Comparison of ENCODE assay signal across 1 cellular context in the genomic region with DNA sequence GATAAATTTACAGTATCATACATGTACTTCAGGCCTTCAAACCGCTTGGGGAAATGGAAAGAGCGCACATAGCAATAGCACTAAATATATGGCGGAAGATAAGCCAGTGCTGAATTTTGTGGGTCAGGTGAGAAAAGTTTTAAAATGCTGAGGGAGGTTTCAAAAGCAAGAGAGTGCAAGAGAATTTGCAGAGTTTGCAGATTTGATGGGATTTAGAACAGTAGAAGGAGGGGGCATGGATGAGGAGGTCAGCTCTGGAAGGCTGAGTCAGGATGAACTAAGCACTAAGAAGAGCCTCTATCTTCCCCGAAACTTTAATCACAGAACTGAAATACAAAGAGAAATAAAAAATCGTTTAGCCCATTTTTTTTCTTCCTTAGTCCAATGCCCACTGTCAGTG.
TF ChIP-seq lines count a peak whose summit lies in the region.

No MANE protein-coding gene starts in this region.

TF ChIP-seq in GM23338, 12 proteins besides CTCF, POLR2A, EP300 and RAD21 (continued from another document):
- TF ChIP-seq, protein P1, sequence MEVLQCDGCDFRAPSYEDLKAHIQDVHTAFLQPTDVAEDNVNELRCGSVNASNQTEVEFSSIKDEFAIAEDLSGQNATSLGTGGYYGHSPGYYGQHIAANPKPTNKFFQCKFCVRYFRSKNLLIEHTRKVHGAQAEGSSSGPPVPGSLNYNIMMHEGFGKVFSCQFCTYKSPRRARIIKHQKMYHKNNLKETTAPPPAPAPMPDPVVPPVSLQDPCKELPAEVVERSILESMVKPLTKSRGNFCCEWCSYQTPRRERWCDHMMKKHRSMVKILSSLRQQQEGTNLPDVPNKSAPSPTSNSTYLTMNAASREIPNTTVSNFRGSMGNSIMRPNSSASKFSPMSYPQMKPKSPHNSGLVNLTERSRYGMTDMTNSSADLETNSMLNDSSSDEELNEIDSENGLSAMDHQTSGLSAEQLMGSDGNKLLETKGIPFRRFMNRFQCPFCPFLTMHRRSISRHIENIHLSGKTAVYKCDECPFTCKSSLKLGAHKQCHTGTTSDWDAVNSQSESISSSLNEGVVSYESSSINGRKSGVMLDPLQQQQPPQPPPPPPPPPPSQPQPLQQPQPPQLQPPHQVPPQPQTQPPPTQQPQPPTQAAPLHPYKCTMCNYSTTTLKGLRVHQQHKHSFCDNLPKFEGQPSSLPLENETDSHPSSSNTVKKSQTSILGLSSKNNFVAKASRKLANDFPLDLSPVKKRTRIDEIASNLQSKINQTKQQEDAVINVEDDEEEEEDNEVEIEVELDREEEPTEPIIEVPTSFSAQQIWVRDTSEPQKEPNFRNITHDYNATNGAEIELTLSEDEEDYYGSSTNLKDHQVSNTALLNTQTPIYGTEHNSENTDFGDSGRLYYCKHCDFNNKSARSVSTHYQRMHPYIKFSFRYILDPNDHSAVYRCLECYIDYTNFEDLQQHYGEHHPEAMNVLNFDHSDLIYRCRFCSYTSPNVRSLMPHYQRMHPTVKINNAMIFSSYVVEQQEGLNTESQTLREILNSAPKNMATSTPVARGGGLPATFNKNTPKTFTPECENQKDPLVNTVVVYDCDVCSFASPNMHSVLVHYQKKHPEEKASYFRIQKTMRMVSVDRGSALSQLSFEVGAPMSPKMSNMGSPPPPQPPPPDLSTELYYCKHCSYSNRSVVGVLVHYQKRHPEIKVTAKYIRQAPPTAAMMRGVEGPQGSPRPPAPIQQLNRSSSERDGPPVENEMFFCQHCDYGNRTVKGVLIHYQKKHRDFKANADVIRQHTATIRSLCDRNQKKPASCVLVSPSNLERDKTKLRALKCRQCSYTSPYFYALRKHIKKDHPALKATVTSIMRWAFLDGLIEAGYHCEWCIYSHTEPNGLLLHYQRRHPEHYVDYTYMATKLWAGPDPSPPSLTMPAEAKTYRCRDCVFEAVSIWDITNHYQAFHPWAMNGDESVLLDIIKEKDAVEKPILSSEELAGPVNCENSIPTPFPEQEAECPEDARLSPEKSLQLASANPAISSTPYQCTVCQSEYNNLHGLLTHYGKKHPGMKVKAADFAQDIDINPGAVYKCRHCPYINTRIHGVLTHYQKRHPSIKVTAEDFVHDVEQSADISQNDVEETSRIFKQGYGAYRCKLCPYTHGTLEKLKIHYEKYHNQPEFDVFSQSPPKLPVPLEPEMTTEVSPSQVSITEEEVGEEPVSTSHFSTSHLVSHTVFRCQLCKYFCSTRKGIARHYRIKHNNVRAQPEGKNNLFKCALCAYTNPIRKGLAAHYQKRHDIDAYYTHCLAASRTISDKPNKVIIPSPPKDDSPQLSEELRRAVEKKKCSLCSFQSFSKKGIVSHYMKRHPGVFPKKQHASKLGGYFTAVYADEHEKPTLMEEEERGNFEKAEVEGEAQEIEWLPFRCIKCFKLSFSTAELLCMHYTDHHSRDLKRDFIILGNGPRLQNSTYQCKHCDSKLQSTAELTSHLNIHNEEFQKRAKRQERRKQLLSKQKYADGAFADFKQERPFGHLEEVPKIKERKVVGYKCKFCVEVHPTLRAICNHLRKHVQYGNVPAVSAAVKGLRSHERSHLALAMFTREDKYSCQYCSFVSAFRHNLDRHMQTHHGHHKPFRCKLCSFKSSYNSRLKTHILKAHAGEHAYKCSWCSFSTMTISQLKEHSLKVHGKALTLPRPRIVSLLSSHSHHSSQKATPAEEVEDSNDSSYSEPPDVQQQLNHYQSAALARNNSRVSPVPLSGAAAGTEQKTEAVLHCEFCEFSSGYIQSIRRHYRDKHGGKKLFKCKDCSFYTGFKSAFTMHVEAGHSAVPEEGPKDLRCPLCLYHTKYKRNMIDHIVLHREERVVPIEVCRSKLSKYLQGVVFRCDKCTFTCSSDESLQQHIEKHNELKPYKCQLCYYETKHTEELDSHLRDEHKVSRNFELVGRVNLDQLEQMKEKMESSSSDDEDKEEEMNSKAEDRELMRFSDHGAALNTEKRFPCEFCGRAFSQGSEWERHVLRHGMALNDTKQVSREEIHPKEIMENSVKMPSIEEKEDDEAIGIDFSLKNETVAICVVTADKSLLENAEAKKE (CRISPR knock-in tag; IDR thresholded peaks at IDR 0.05) = no peak
- no peak for TF ChIP-seq POLR2AphosphoS5 (IDR thresholded peaks at IDR 0.05; ENCODE audit: low read depth)
- TF ChIP-seq JUNB (IDR thresholded peaks at IDR 0.05; ENCODE audit: unreplicated experiment) = no peak
- no peak for TF ChIP-seq ZNF114 (CRISPR knock-in tag; IDR thresholded peaks at IDR 0.05)
- TF ChIP-seq STAT1 (IDR thresholded peaks at IDR 0.05; ENCODE audit: unreplicated experiment) = no peak
